ENCODE assay signal across 14 cellular contexts in genomic region chr2:112144966-112145365, GRCh38. TPM values are rescaled to one million over a fixed set of nuclear protein-coding genes. Genes with fewer than 3 reads are reported as not detected.
DNase-seq lines count a peak whose midpoint lies in the region; ATAC-seq and TF ChIP-seq lines count a peak whose summit lies in the region.
"Had no signal": no experiment of that assay in that cellular context is flagged by ENCODE, and none has a peak within 500 bp of the region (broad histone marks: within the 10 kb centered on the region; RNA-seq: fewer than 3 reads in every experiment).

No MANE protein-coding gene starts in this region.

- WGBS in lung, 2 donors: 92 to 94% methylated on average over 6 of the region's 6 CpGs

- no peaks in the 10 kb centered on the region for H3K36me3 ChIP-seq in lung (ENCODE audit: control insufficient read depth in 2 of 2, insufficient read depth in 2 of 2, low read length in 2 of 2)
- H3K36me3 ChIP-seq: BLaER1 had no signal

- H3K9me3 ChIP-seq in lung (ENCODE audit: control insufficient read depth in 2 of 2, insufficient read depth in 1 of 2, low read length in 1 of 2): peaks cover 0 to 2% of the 10 kb centered on the region in 2 donors
- H3K9me3 ChIP-seq: A549 had no signal

- no peaks in the 10 kb centered on the region for H3K36me3 Mint-ChIP-seq in stimulated activated naive B cell treated with anti-CD40 and anti-IgM and Interleukin-4, amounts not matched to agents 10 μg/mL and 1 μg/mL and 100 μg/mL, for 72 hours
- H3K36me3 Mint-ChIP-seq: IgD-negative memory B cell had no signal

- no peaks in the 10 kb centered on the region for H3K9me3 Mint-ChIP-seq in stimulated activated naive B cell treated with anti-CD40 and anti-IgM and Interleukin-4, amounts not matched to agents 10 μg/mL and 1 μg/mL and 100 μg/mL, for 72 hours
- H3K9me3 Mint-ChIP-seq: IgD-negative memory B cell had no signal

- H3K4me3 ChIP-seq in lung: no peak overlapping the region
- H3K4me3 ChIP-seq: A549, BLaER1 had no signal

- H3K27me3 ChIP-seq in lung (ENCODE audit: control insufficient read depth, insufficient read depth): no peaks in the 10 kb centered on the region

- peaks cover 22 to 38% of the 10 kb centered on the region in 2 donors for H3K27me3 Mint-ChIP-seq in stimulated activated naive B cell treated with anti-CD40 and anti-IgM and Interleukin-4, amounts not matched to agents 10 μg/mL and 1 μg/mL and 100 μg/mL, for 72 hours

- peaks cover 0 to 3% of the 10 kb centered on the region in 2 donors for H3K4me1 ChIP-seq in lung (ENCODE audit: control insufficient read depth in 2 of 2, insufficient read depth in 2 of 2, low read length in 2 of 2)
- H3K4me1 ChIP-seq: A549 had no signal

- H3K4me1 Mint-ChIP-seq in stimulated activated naive B cell treated with anti-CD40 and anti-IgM and Interleukin-4, amounts not matched to agents 10 μg/mL and 1 μg/mL and 100 μg/mL, for 72 hours: peaks cover 4 to 6% of the 10 kb centered on the region in 2 donors

- ATAC-seq in lung (ENCODE audit: insufficient read depth, low FRiP score) (no peak), GM19023 (IDR thresholded peaks at IDR 0.05; ENCODE audit: unreplicated experiment) (no peak)
- ATAC-seq in stimulated activated naive B cell treated with anti-CD40 and anti-IgM and Interleukin-4, amounts not matched to agents 10 μg/mL and 1 μg/mL and 100 μg/mL, for 72 hours (replicated peaks): no peak
- ATAC-seq: A549, HCT116 had no signal

- H3K27ac ChIP-seq in lung (ENCODE audit: low read depth in 1 of 2, low read length in 1 of 2): no peak overlapping the region
- H3K27ac ChIP-seq: A549, BLaER1 had no signal

- TF ChIP-seq CTCF in lung (IDR thresholded peaks at IDR 0.05; ENCODE audit: control extremely low read depth, extremely low read depth): no peak

- DNase-seq in ELR (ENCODE audit: low read depth): peak; percentile 46
- peak; percentile 37 for DNase-seq in M059J (ENCODE audit: low read depth)
- peak; percentile 2 for DNase-seq in lung (ENCODE audit: low spot score)
- no peak for DNase-seq in SHP77 (lab: John Stamatoyannopoulos, UW)
- DNase-seq in RPMI8226: no peak
- DNase-seq in stimulated activated naive B cell treated with anti-CD40 and anti-IgM and Interleukin-4, amounts not matched to agents 10 μg/mL and 1 μg/mL and 100 μg/mL, for 72 hours: no peak
- DNase-seq: AML-193, DMS53, KG1 had no signal

- H3K4me3 Mint-ChIP-seq in stimulated activated naive B cell treated with anti-CD40 and anti-IgM and Interleukin-4, amounts not matched to agents 10 μg/mL and 1 μg/mL and 100 μg/mL, for 72 hours: no peak overlapping the region
- H3K4me3 Mint-ChIP-seq: IgD-negative memory B cell had no signal

- no peak overlapping the region for H3K27ac Mint-ChIP-seq in stimulated activated naive B cell treated with anti-CD40 and anti-IgM and Interleukin-4, amounts not matched to agents 10 μg/mL and 1 μg/mL and 100 μg/mL, for 72 hours
- H3K27ac Mint-ChIP-seq: IgD-negative memory B cell had no signal

RNA-seq across cellular contexts. Expression of gene FBLN7, which starts 6.8 kb away (rescaled TPM):
- total RNA-seq in M059J (2014; rRNA removed; shearing (Covaris generic)): 3.0 and 3.9 TPM in 2 replicates
- total RNA-seq in lung: 1 to 10 TPM; 2.7 to 7.0 TPM
- polyA plus RNA-seq in lung: 1 to 10 TPM in 1 of 2 donors, under 1 TPM in 1; 0.77 to 1.0 TPM

Comparison
In these comparisons a context has a peak if more than half of its experiments do, and no peak if none do; other contexts are left out.
1. DNase-seq: peak in ELR (single experiment), M059J (single experiment) and lung (single experiment); none in SHP77 (0 of 2), RPMI8226 (single experiment) and stimulated activated naive B cell treated with anti-CD40 and anti-IgM and Interleukin-4, amounts not matched to agents 10 μg/mL and 1 μg/mL and 100 μg/mL, for 72 hours (single experiment).